Comparison of ENCODE assay signal across 11 cellular contexts in the genomic region with DNA sequence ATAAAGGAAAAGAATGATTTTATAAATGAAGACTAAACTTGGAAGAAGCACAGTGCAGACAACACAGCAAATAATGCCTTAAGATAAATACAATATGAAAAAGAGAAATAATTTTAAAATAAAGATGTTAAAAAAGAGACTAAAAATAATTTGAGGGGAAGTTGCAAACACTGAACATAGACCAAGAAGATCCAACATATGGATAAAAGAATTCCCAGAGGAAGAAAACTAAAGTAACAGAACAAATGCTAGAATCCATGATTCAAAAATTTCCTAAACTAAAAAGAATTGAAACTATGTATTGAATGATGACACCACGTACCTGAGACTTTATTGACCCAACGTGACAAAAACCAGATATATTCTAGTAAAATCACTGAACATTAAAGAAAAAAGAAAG.
"Had no signal": no experiment of that assay in that cellular context is flagged by ENCODE, and none has a peak within 500 bp of the region (broad histone marks: within the 10 kb centered on the region; RNA-seq: fewer than 3 reads in every experiment).

No MANE protein-coding gene starts in this region.

- H3K4me1 ChIP-seq: adrenal gland, ascending aorta, body of pancreas, breast epithelium had no signal

- H3K4me3 ChIP-seq: adrenal gland, ascending aorta, body of pancreas, breast epithelium, cardiac muscle cell had no signal

- H3K27ac ChIP-seq: adrenal gland, ascending aorta, body of pancreas, brain microvascular endothelial cell, breast epithelium, cardiac muscle cell had no signal

- H3K36me3 ChIP-seq: adrenal gland, ascending aorta, brain microvascular endothelial cell, breast epithelium, cardiac muscle cell had no signal

- ATAC-seq: activated naive CD4-positive, alpha-beta T cell treated with anti-CD3 and anti-CD28 coated beads, Interleukin-2, amount 50 U/mL, for 72 hours; activated naive CD8-positive, alpha-beta T cell treated with anti-CD3 and anti-CD28 coated beads, Interleukin-2, amount 50 U/mL, for 24 hours; activated T-cell treated with anti-CD3 and anti-CD28 coated beads, Interleukin-2, amount 50 U/mL, for 4 hours; activated T-cell treated with anti-CD3 and anti-CD28 coated beads, Interleukin-2, amount 50 U/mL, for 72 hours; activated T-helper 17 cell treated with anti-CD3 and anti-CD28 coated beads, Interleukin-2, amount 50 U/mL, for 72 hours; body of pancreas had no signal
